Comparison of ENCODE assay signal across 22 cellular contexts in genomic region chr18:21481739-21482138, GRCh38.
A peak's percentile ranks its signal among the peaks of the same experiment; 100 is the strongest.
DNase-seq lines count a peak whose midpoint lies in the region; ATAC-seq and TF ChIP-seq lines count a peak whose summit lies in the region.
"Had no signal": no experiment of that assay in that cellular context is flagged by ENCODE, and none has a peak within 500 bp of the region (broad histone marks: within the 10 kb centered on the region; RNA-seq: fewer than 3 reads in every experiment).

No MANE protein-coding gene starts in this region.

- peaks cover 10% of the 10 kb centered on the region for H3K4me1 ChIP-seq in GM23338 (ENCODE audit: insufficient read depth)
- H3K4me1 ChIP-seq in PC-3 (ENCODE audit: insufficient read depth, low read length), result peaks cover 14% of the 10 kb centered on the region; the same call in 1 of the 2 replicates
- H3K4me1 ChIP-seq: Peyer's patch had no signal

- H3K9me2 ChIP-seq in GM23338 (ENCODE audit: insufficient read depth) (no peaks in the 10 kb centered on the region), PC-3 (replicated peaks; ENCODE audit: low read length) (no peaks in the 10 kb centered on the region)

- peaks cover 2% of the 10 kb centered on the region for H3K27me3 Mint-ChIP-seq in GM23338 (ENCODE audit: insufficient read depth, low read depth, poor library complexity)
- H3K27me3 Mint-ChIP-seq in nephron progenitor cell (ENCODE audit: low read depth, poor library complexity), result no peaks in the 10 kb centered on the region
- no peaks in the 10 kb centered on the region for H3K27me3 Mint-ChIP-seq in type B pancreatic cell

- H3K9me3 ChIP-seq in PC-3 (ENCODE audit: low read length), result no peaks in the 10 kb centered on the region
- H3K9me3 ChIP-seq: Peyer's patch had no signal

- H3K36me3 Mint-ChIP-seq in GM23338 (ENCODE audit: low read depth), result no peaks in the 10 kb centered on the region
- H3K36me3 Mint-ChIP-seq in nephron progenitor cell (ENCODE audit: low read depth), result peaks cover 62% of the 10 kb centered on the region
- peaks cover 3% of the 10 kb centered on the region for H3K36me3 Mint-ChIP-seq in type B pancreatic cell
- H3K36me3 Mint-ChIP-seq: CD4-positive, alpha-beta memory T cell had no signal

- H3K27me3 ChIP-seq in GM23338 (ENCODE audit: insufficient read depth), result no peaks in the 10 kb centered on the region
- no peaks in the 10 kb centered on the region for H3K27me3 ChIP-seq in PC-3 (ENCODE audit: low read length)
- H3K27me3 ChIP-seq: Peyer's patch had no signal

- H3K4me1 Mint-ChIP-seq in GM23338, result peaks cover 15% of the 10 kb centered on the region
- peaks cover 37% of the 10 kb centered on the region for H3K4me1 Mint-ChIP-seq in nephron progenitor cell
- peaks cover 19% of the 10 kb centered on the region for H3K4me1 Mint-ChIP-seq in type B pancreatic cell (ENCODE audit: unreplicated experiment)
- H3K4me1 Mint-ChIP-seq: CD4-positive, alpha-beta memory T cell had no signal

- H3K27ac ChIP-seq in GM23338 (ENCODE audit: low read depth), result no peak overlapping the region
- H3K27ac ChIP-seq in PC-3 (ENCODE audit: low read length), result no peak overlapping the region
- H3K27ac ChIP-seq: Peyer's patch, SK-N-MC had no signal

- H3K36me3 ChIP-seq in GM23338 (ENCODE audit: insufficient read depth), result no peaks in the 10 kb centered on the region
- no peaks in the 10 kb centered on the region for H3K36me3 ChIP-seq in PC-3 (ENCODE audit: low read depth, low read length)
- H3K36me3 ChIP-seq: Peyer's patch had no signal

- H3F3A ChIP-seq in GM23338 (replicated peaks; ENCODE audit: low read depth) (no peaks in the 10 kb centered on the region), PC-3 (ENCODE audit: low read length, unreplicated experiment) (no peaks in the 10 kb centered on the region)

- BruUV-seq in PC-3 (replicated peaks; lab: Mats Ljungman, UMichigan), result no TSS peak

- intact Hi-C loops in PC-3 (cut with micrococcal nuclease), result no loop called here

- H3K79me2 ChIP-seq in GM23338 (replicated peaks; ENCODE audit: insufficient read depth), result no peaks in the 10 kb centered on the region
- H3K79me2 ChIP-seq in PC-3 (ENCODE audit: low read length), result no peaks in the 10 kb centered on the region

- H3K4me2 ChIP-seq in GM23338 (no peak overlapping the region), PC-3 (ENCODE audit: low read length) (no peak overlapping the region)

- POLR2A ChIA-PET in PC-3 (lab: Charles Lee; ENCODE audit: unreplicated experiment), result no interaction called here

- H3K9ac ChIP-seq in PC-3 (ENCODE audit: low read length), result no peak overlapping the region

- DNase-seq in GM23338 (ENCODE audit: low spot score) (no peak), PC-3 (peak; percentile 24), nephron progenitor cell (no peak), type B pancreatic cell (ENCODE audit: extremely low spot score, unreplicated experiment) (no peak), Ammon's horn (ENCODE audit: low spot score) (no peak)
- no peak for DNase-seq in activated CD4-positive, CD25-positive, alpha-beta regulatory T cell treated with anti-CD3 and anti-CD28 coated beads, Interleukin-2, amount 50 U/mL, for 72 hours
- DNase-seq: AML-193; C1 segment of cervical spinal cord; CD4-positive, alpha-beta memory T cell; COR-L47; KG1; MM.1S; NCI-H1048; NCI-H1694; NCI-H2029 treated with DMSO at 0.1 percent for 48 hours; NCI-H446 treated with DMSO at 0.1 percent for 48 hours; NCI-H69; Peyer's patch; SIG-M5; SW 1271 had no signal

- H3K4me3 ChIP-seq in GM23338 (no peak overlapping the region), PC-3 (ENCODE audit: low read length) (no peak overlapping the region)
- H3K4me3 ChIP-seq: Peyer's patch, SK-N-MC had no signal

- H2AFZ ChIP-seq in GM23338, result 0 out of 2 replicates have a peak overlapping the region, but pooled peaks have one; percentile 20
- no peak overlapping the region for H2AFZ ChIP-seq in PC-3 (ENCODE audit: low read length)

- CTCF ChIA-PET in PC-3 (lab: Charles Lee), result no interaction called here

- peak overlapping the region; percentile 26; the same call in 1 of the 2 replicates for H3K27ac Mint-ChIP-seq in GM23338
- peak overlapping the region; percentile 71 for H3K27ac Mint-ChIP-seq in nephron progenitor cell
- H3K27ac Mint-ChIP-seq in type B pancreatic cell, result peak overlapping the region; percentile 35
- H3K27ac Mint-ChIP-seq: CD4-positive, alpha-beta memory T cell had no signal

- no peaks in the 10 kb centered on the region for H4K20me1 ChIP-seq in GM23338 (replicated peaks; ENCODE audit: insufficient read depth)
- no peaks in the 10 kb centered on the region for H4K20me1 ChIP-seq in PC-3 (ENCODE audit: low read length)

- no peak overlapping the region for H3K4me3 Mint-ChIP-seq in GM23338
- H3K4me3 Mint-ChIP-seq in nephron progenitor cell, result no peak overlapping the region
- H3K4me3 Mint-ChIP-seq in type B pancreatic cell, result no peak overlapping the region
- H3K4me3 Mint-ChIP-seq: CD4-positive, alpha-beta memory T cell had no signal

- ATAC-seq in GM23338 (no peak), PC-3 (peak; percentile 58; the same call in 1 of the 2 replicates), GM18498 (IDR thresholded peaks at IDR 0.05; ENCODE audit: unreplicated experiment) (no peak)

- TF ChIP-seq CTCF in GM23338 (conservative IDR thresholded peaks at IDR 0.05; ENCODE audit: low read depth in 2 of 2) (no peak), PC-3 (conservative IDR thresholded peaks at IDR 0.05; ENCODE audit: low read depth, low read length) (no peak), nephron progenitor cell (IDR thresholded peaks at IDR 0.05) (no peak), type B pancreatic cell (conservative IDR thresholded peaks at IDR 0.05) (no peak)

- H3K9me3 Mint-ChIP-seq in GM23338 (no peaks in the 10 kb centered on the region; the same call in 2 of the 3 replicates), nephron progenitor cell (no peaks in the 10 kb centered on the region), type B pancreatic cell (no peaks in the 10 kb centered on the region)
- H3K9me3 Mint-ChIP-seq: CD4-positive, alpha-beta memory T cell had no signal

TF ChIP-seq in GM23338, 12 proteins besides CTCF, POLR2A, EP300 and RAD21 (continues in another document):
- TF ChIP-seq POLR2AphosphoS5 (IDR thresholded peaks at IDR 0.05; ENCODE audit: low read depth), result no peak
- TF ChIP-seq JUNB (IDR thresholded peaks at IDR 0.05; ENCODE audit: unreplicated experiment), result no peak
- TF ChIP-seq, protein P1, sequence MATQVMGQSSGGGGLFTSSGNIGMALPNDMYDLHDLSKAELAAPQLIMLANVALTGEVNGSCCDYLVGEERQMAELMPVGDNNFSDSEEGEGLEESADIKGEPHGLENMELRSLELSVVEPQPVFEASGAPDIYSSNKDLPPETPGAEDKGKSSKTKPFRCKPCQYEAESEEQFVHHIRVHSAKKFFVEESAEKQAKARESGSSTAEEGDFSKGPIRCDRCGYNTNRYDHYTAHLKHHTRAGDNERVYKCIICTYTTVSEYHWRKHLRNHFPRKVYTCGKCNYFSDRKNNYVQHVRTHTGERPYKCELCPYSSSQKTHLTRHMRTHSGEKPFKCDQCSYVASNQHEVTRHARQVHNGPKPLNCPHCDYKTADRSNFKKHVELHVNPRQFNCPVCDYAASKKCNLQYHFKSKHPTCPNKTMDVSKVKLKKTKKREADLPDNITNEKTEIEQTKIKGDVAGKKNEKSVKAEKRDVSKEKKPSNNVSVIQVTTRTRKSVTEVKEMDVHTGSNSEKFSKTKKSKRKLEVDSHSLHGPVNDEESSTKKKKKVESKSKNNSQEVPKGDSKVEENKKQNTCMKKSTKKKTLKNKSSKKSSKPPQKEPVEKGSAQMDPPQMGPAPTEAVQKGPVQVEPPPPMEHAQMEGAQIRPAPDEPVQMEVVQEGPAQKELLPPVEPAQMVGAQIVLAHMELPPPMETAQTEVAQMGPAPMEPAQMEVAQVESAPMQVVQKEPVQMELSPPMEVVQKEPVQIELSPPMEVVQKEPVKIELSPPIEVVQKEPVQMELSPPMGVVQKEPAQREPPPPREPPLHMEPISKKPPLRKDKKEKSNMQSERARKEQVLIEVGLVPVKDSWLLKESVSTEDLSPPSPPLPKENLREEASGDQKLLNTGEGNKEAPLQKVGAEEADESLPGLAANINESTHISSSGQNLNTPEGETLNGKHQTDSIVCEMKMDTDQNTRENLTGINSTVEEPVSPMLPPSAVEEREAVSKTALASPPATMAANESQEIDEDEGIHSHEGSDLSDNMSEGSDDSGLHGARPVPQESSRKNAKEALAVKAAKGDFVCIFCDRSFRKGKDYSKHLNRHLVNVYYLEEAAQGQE (IDR thresholded peaks at IDR 0.05; ENCODE audit: unreplicated experiment), result no peak
